ENCODE assay signal across 22 cellular contexts in genomic region chr17:13154403-13154802, GRCh38.
A peak's percentile ranks its signal among the peaks of the same experiment; 100 is the strongest.
DNase-seq lines count a peak whose midpoint lies in the region; ATAC-seq and TF ChIP-seq lines count a peak whose summit lies in the region.
"Had no signal": no experiment of that assay in that cellular context is flagged by ENCODE, and none has a peak within 500 bp of the region (broad histone marks: within the 10 kb centered on the region; RNA-seq: fewer than 3 reads in every experiment).

No MANE protein-coding gene starts in this region.

- no peak overlapping the region for H3K27ac Mint-ChIP-seq in CD8-positive, alpha-beta memory T cell

- no peak for TF ChIP-seq CTCF in AG04449 (IDR thresholded peaks at IDR 0.05; ENCODE audit: insufficient read depth, low read length, missing control alignments)

- no peak overlapping the region for H3K4me3 ChIP-seq in AG04449 (ENCODE audit: low read depth, low read length)
- no peak overlapping the region for H3K4me3 ChIP-seq in CD8-positive, alpha-beta memory T cell (ENCODE audit: low read length)
- H3K4me3 ChIP-seq: A549, GM12878 had no signal

- no peaks in the 10 kb centered on the region for H3K4me1 Mint-ChIP-seq in CD8-positive, alpha-beta memory T cell

- ATAC-seq in GM18519 (IDR thresholded peaks at IDR 0.05; ENCODE audit: low FRiP score, unreplicated experiment): no peak
- ATAC-seq in HG03159 (IDR thresholded peaks at IDR 0.05; ENCODE audit: unreplicated experiment): no peak
- no peak for ATAC-seq in GM18870 (IDR thresholded peaks at IDR 0.05; ENCODE audit: unreplicated experiment)
- ATAC-seq: A549, GM12878, HCT116 had no signal

- no peaks in the 10 kb centered on the region for H3K4me1 ChIP-seq in CD8-positive, alpha-beta memory T cell (ENCODE audit: insufficient read depth, low read length)
- H3K4me1 ChIP-seq: A549 had no signal

- no peak overlapping the region for H3K27ac ChIP-seq in CD8-positive, alpha-beta memory T cell (ENCODE audit: low read depth, low read length)
- H3K27ac ChIP-seq: A549, KMS-11 had no signal

- no peaks in the 10 kb centered on the region for H3K36me3 Mint-ChIP-seq in CD8-positive, alpha-beta memory T cell

- H3K9me3 ChIP-seq in CD8-positive, alpha-beta memory T cell (ENCODE audit: low read length): no peaks in the 10 kb centered on the region
- H3K9me3 ChIP-seq: A549, SK-N-SH had no signal

- CTCF ChIA-PET in AG04449 (lab: Yijun Ruan, JAX): interaction anchor here (1.4 kb wide), 1 partner anchor 124 kb away, joined by 5 read pairs; no protein-coding TSS in a partner anchor
- CTCF ChIA-PET in CD8-positive, alpha-beta memory T cell (lab: Charles Lee): no interaction called here

- POLR2A ChIA-PET in AG04449 (lab: Yijun Ruan, JAX): no interaction called here
- POLR2A ChIA-PET in CD8-positive, alpha-beta memory T cell (lab: Charles Lee): no interaction called here

- H3K4me3 Mint-ChIP-seq in CD8-positive, alpha-beta memory T cell: no peak overlapping the region

- no peaks in the 10 kb centered on the region for H3K36me3 ChIP-seq in CD8-positive, alpha-beta memory T cell (ENCODE audit: insufficient read depth, low read length)

- peaks cover 0 to 8% (median 0%) of the 10 kb centered on the region in 5 donors for H3K9me3 Mint-ChIP-seq in CD8-positive, alpha-beta memory T cell

- no peaks in the 10 kb centered on the region for H3K27me3 ChIP-seq in CD8-positive, alpha-beta memory T cell (ENCODE audit: insufficient read depth, low read length, poor library complexity, severe bottlenecking)

- H3K27me3 Mint-ChIP-seq in CD8-positive, alpha-beta memory T cell: no peaks in the 10 kb centered on the region

- DNase-seq in AG04449 (ENCODE audit: low read depth, low spot score) (peak; percentile 42), AG20443 (ENCODE audit: low spot score) (peak; percentile 16), NCI-H69 (lab: John Stamatoyannopoulos, UW) (peak; percentile 0), fibroblast of peridontal ligament (ENCODE audit: extremely low read depth) (peak; percentile 25)
- DNase-seq in CD8-positive, alpha-beta memory T cell: no peak
- DNase-seq: AML-193, C1 segment of cervical spinal cord, NCI-H1694, NCI-H2081, NCI-H2171, NCI-H446, NCI-H82, Right ventricle myocardium superior, SK-N-SH, T-helper 2 cell had no signal

Comparison
In these comparisons a context has a peak if more than half of its experiments do, and no peak if none do; other contexts are left out.
1. DNase-seq: peak in AG04449 (single experiment), AG20443 (single experiment), NCI-H69 (single experiment) and fibroblast of peridontal ligament (single experiment); none in CD8-positive, alpha-beta memory T cell (0 of 5).